8 cellular contexts compared by ENCODE assay signal in genomic region chr2:173898178-173898668, GRCh38.
DNase-seq lines count a peak whose midpoint lies in the region; ATAC-seq and TF ChIP-seq lines count a peak whose summit lies in the region.

No MANE protein-coding gene starts in this region.

- intact Hi-C loops in body of pancreas (cut with DNase I): no loop called here

- H3K4me3 ChIP-seq in body of pancreas: no peak overlapping the region
- no peak overlapping the region for H3K4me3 ChIP-seq in mesenchymal stem cell (ENCODE audit: insufficient read depth in 1 of 2, low read depth in 1 of 2, low read length in 2 of 2)

- H3K79me1 ChIP-seq in mesenchymal stem cell (replicated peaks; ENCODE audit: low read length, poor library complexity, severe bottlenecking): peaks cover 2% of the 10 kb centered on the region

- TF ChIP-seq CTCF in body of pancreas (IDR thresholded peaks at IDR 0.05): no peak

- H2BK120ac ChIP-seq in mesenchymal stem cell (ENCODE audit: low read depth, low read length): no peak overlapping the region

- H3K27me3 ChIP-seq in body of pancreas (no peaks in the 10 kb centered on the region), mesenchymal stem cell (ENCODE audit: control insufficient read depth in 1 of 2, insufficient read depth in 1 of 2, low read length in 2 of 2) (no peaks in the 10 kb centered on the region)

- H3K14ac ChIP-seq in mesenchymal stem cell (ENCODE audit: low read length in 2 of 2): no peak overlapping the region

- H3K4me1 ChIP-seq in body of pancreas (no peaks in the 10 kb centered on the region), mesenchymal stem cell (ENCODE audit: control insufficient read depth, insufficient read depth, low read depth, low read length) (no peaks in the 10 kb centered on the region)

- H2AK5ac ChIP-seq in mesenchymal stem cell (ENCODE audit: low read length, severe bottlenecking): no peak overlapping the region

- H3K36me3 ChIP-seq in body of pancreas (replicated peaks in 1 of 2; ENCODE audit: insufficient read depth in 1 of 2, low read depth in 2 of 2) (no peaks in the 10 kb centered on the region), mesenchymal stem cell (ENCODE audit: control insufficient read depth in 1 of 2, insufficient read depth in 2 of 2, low read depth in 1 of 2, low read length in 2 of 2) (peaks cover 3 to 25% of the 10 kb centered on the region in 2 experiments)

- H2AFZ ChIP-seq in mesenchymal stem cell (ENCODE audit: low read depth, low read length): no peak overlapping the region

- DNase-seq in left lobe of liver (ENCODE audit: low spot score) (no peak), body of pancreas (no peak), HUDEP-2 (lab: John Stamatoyannopoulos, UW; ENCODE audit: unreplicated experiment in 76 of 76) (no peak), mesenchymal stem cell (no peak), NCI-H187 (lab: John Stamatoyannopoulos, UW) (no peak)

- H3K4me2 ChIP-seq in mesenchymal stem cell (ENCODE audit: low read length, poor library complexity, severe bottlenecking): no peak overlapping the region

- no peak overlapping the region for H3K23ac ChIP-seq in mesenchymal stem cell (ENCODE audit: low read length in 2 of 2)

- H4K8ac ChIP-seq in mesenchymal stem cell (ENCODE audit: low read length): no peak overlapping the region

- no peak overlapping the region for H3K4ac ChIP-seq in mesenchymal stem cell (ENCODE audit: low read depth in 1 of 2, low read length in 2 of 2)

- H4K91ac ChIP-seq in mesenchymal stem cell (ENCODE audit: low read length): no peak overlapping the region

- no peak for TF ChIP-seq POLR2A in body of pancreas (IDR thresholded peaks at IDR 0.05)

- H3K27ac ChIP-seq in body of pancreas (no peak overlapping the region), mesenchymal stem cell (ENCODE audit: low read length, poor library complexity, severe bottlenecking) (no peak overlapping the region)

- H3K9ac ChIP-seq in mesenchymal stem cell (ENCODE audit: low read length): no peak overlapping the region

- ATAC-seq in GM18517 (IDR thresholded peaks at IDR 0.05; ENCODE audit: unreplicated experiment) (peak; percentile 97), GM21529 (IDR thresholded peaks at IDR 0.05; ENCODE audit: unreplicated experiment) (peak; percentile 88), HG03521 (IDR thresholded peaks at IDR 0.05; ENCODE audit: unreplicated experiment) (peak; percentile 79), left lobe of liver (peak; percentile 30), body of pancreas (no peak)

- H3K18ac ChIP-seq in mesenchymal stem cell (ENCODE audit: low read depth in 1 of 2, low read length in 2 of 2): no peak overlapping the region

- 78 to 82% methylated on average over 5 of the region's 5 CpGs for WGBS in body of pancreas, 2 donors
- 75% methylated on average over 5 of the region's 5 CpGs for WGBS in mesenchymal stem cell

- no peak overlapping the region for H2BK12ac ChIP-seq in mesenchymal stem cell (ENCODE audit: low read length in 2 of 2)

- H2BK5ac ChIP-seq in mesenchymal stem cell (ENCODE audit: low read depth, low read length, poor library complexity, severe bottlenecking): no peak overlapping the region

- H2BK15ac ChIP-seq in mesenchymal stem cell (ENCODE audit: low read depth, poor library complexity, severe bottlenecking): no peak overlapping the region

- H3K9me3 ChIP-seq in body of pancreas: no peaks in the 10 kb centered on the region
- no peaks in the 10 kb centered on the region for H3K9me3 ChIP-seq in mesenchymal stem cell (ENCODE audit: control insufficient read depth, low read length)
